In the genomic region with DNA sequence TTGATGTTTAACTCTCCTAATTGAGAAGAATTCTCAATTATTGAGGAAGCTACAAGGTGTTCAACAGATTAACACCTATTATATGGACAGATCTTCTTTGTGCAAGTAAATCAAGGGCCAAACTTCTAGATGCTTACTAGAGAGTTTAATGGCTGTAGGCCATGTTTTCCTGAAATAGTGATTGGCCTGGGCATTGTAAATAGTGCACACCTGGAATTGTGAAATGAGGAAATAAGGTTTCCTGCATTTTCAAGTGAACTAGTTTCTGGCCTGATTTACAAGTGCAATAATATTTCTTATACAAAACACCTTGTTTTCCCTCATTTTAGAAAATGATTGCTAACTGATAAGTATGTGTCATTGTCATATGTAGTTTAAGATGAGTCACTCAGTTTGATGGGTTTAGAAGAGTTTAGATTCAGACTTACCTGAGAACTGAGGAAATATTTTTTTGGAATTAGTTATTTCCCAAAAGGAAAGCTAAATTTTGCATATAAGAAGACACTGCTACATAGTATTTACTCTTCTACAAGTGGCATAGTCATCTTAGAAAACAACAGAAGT, we compare ENCODE assay signal across 26 cellular contexts. TPM values are rescaled to one million over a fixed set of nuclear protein-coding genes. Genes with fewer than 3 reads are reported as not detected.
DNase-seq lines count a peak whose midpoint lies in the region; ATAC-seq, FAIRE-seq and TF ChIP-seq lines count a peak whose summit lies in the region.
"Had no signal": no experiment of that assay in that cellular context is flagged by ENCODE, and none has a peak within 500 bp of the region (broad histone marks: within the 10 kb centered on the region; RNA-seq: fewer than 3 reads in every experiment).

No MANE protein-coding gene starts in this region.

- 0 out of 2 replicates have a peak, but pooled peaks cover 3% of the 10 kb centered on the region for H4K20me1 ChIP-seq in HepG2 (ENCODE audit: insufficient read depth, low read length)

- H3K4me3 ChIP-seq in liver (ENCODE audit: low read depth in 1 of 3, low read length in 3 of 3) (no peak overlapping the region), HepG2 (replicated peaks in 1 of 3; ENCODE audit: insufficient read depth in 1 of 3, low read depth in 2 of 3, low read length in 3 of 3) (no peak overlapping the region), RWPE2 (ENCODE audit: severe bottlenecking) (no peak overlapping the region), epithelial cell of esophagus (ENCODE audit: low read length) (no peak overlapping the region), upper lobe of left lung (no peak overlapping the region)
- H3K4me3 ChIP-seq: dorsolateral prefrontal cortex, right atrium auricular region, SJSA1, tibial nerve had no signal

- TF ChIP-seq POLR2A in HepG2 (IDR thresholded peaks at IDR 0.05; ENCODE audit: insufficient read depth in 1 of 2, low read depth in 2 of 2, low read length in 2 of 2) = no peak
- no peak for TF ChIP-seq POLR2A in upper lobe of left lung (IDR thresholded peaks at IDR 0.05)

- in situ Hi-C loops in HepG2 (cut with HindIII; ENCODE audit: extremely low pct_ligation_motif_present, low pct_unique_long_range_greater_than_20kb) = no loop called here

- ATAC-seq in HepG2 (no peak), RWPE2 (ENCODE audit: low read depth) (0 out of 3 replicates have a peak, but pooled peaks have one; percentile 40), upper lobe of left lung (ENCODE audit: low FRiP score in 2 of 2) (no peak)
- ATAC-seq: T-cell had no signal

- TF ChIP-seq RAD21 in liver (IDR thresholded peaks at IDR 0.05) = no peak
- no peak for TF ChIP-seq RAD21 in HepG2 (CRISPR knock-in tag; IDR thresholded peaks at IDR 0.05)

- POLR2A ChIA-PET in HepG2 (lab: Yijun Ruan, JAX) = no interaction called here

- H3K27ac ChIP-seq in liver (ENCODE audit: low read depth in 1 of 2, low read length in 2 of 2) = peak overlapping the region in 1 of 2 donors; percentile 64
- no peak overlapping the region for H3K27ac ChIP-seq in HepG2 (ENCODE audit: extremely low read length, insufficient read depth, low read length)
- peak overlapping the region; percentile 3 for H3K27ac ChIP-seq in RWPE2 (ENCODE audit: poor library complexity, severe bottlenecking)
- H3K27ac ChIP-seq in upper lobe of left lung = no peak overlapping the region
- H3K27ac ChIP-seq: C4-2B, dorsolateral prefrontal cortex, parathyroid adenoma, right atrium auricular region, SJSA1, tibial nerve had no signal

- peaks cover 34% of the 10 kb centered on the region for H3K79me2 ChIP-seq in HepG2 (ENCODE audit: insufficient read depth, low read length)
- H3K79me2 ChIP-seq: parathyroid adenoma had no signal

- no peak for FAIRE-seq in HepG2 (lab: Jason Lieb, UNC)
- FAIRE-seq: kidney had no signal

- CTCF ChIA-PET in HepG2 (lab: Yijun Ruan, JAX; ENCODE audit: low intra/inter-chr PET ratio, low total read pairs) = no interaction called here

- DNase-seq in HepG2 (ENCODE audit: low spot score) = no peak
- no peak for DNase-seq in RWPE2 (ENCODE audit: low spot score)
- DNase-seq in epithelial cell of esophagus (ENCODE audit: low read depth) = peak; percentile 50
- no peak for DNase-seq in upper lobe of left lung
- no peak for DNase-seq in NCI-H128 (lab: John Stamatoyannopoulos, UW; ENCODE audit: unreplicated experiment)
- DNase-seq in NCI-H82 (lab: John Stamatoyannopoulos, UW) = no peak
- DNase-seq: activated T-cell treated with anti-CD3 and anti-CD28 coated beads, Interleukin-2, amount 50 U/mL, for 24 hours; cerebellar nuclear complex; DND-41; dorsolateral prefrontal cortex; glutamatergic neuron; GOT3; IMR-90; kidney; mammary epithelial cell; NCI-H1092; NCI-H187; NCI-H526; stimulated activated CD4-positive, alpha-beta T cell treated with anti-CD3 and anti-CD28 coated beads, Interleukin-2, amount 100 ng/mL, for 24 hours; T-cell had no signal

- peaks cover 12 to 28% (median 21%) of the 10 kb centered on the region in 4 donors for H3K4me1 ChIP-seq in liver (ENCODE audit: control insufficient read depth in 4 of 4, insufficient read depth in 4 of 4, low read length in 3 of 4)
- peaks cover 28% of the 10 kb centered on the region for H3K4me1 ChIP-seq in HepG2 (ENCODE audit: insufficient read depth, low read length)
- peaks cover 3% of the 10 kb centered on the region for H3K4me1 ChIP-seq in RWPE2 (ENCODE audit: insufficient read depth, poor library complexity, severe bottlenecking)
- H3K4me1 ChIP-seq in upper lobe of left lung = peaks cover 28 to 44% (median 30%) of the 10 kb centered on the region in 4 donors

- no peaks in the 10 kb centered on the region for H3K9me3 ChIP-seq in liver (ENCODE audit: control insufficient read depth in 4 of 4, low read length in 3 of 4)
- H3K9me3 ChIP-seq in HepG2 (ENCODE audit: low read length) = no peaks in the 10 kb centered on the region
- no peaks in the 10 kb centered on the region for H3K9me3 ChIP-seq in RWPE2 (ENCODE audit: severe bottlenecking)
- H3K9me3 ChIP-seq in upper lobe of left lung = no peaks in the 10 kb centered on the region
- H3K9me3 ChIP-seq: right atrium auricular region, SJSA1, tibial nerve had no signal

- H2AFZ ChIP-seq in HepG2 (ENCODE audit: low read length) = no peak overlapping the region
- H2AFZ ChIP-seq: parathyroid adenoma had no signal

- H3K36me3 ChIP-seq in liver (ENCODE audit: control insufficient read depth in 4 of 4, insufficient read depth in 3 of 4, low read depth in 1 of 4, low read length in 3 of 4) (no peaks in the 10 kb centered on the region), HepG2 (replicated peaks in 1 of 2; ENCODE audit: control insufficient read depth in 1 of 2, insufficient read depth in 2 of 2, low read length in 2 of 2) (peaks cover 1 to 6% of the 10 kb centered on the region in 2 experiments; a peak in 2 of 5 replicates), RWPE2 (ENCODE audit: low read depth) (0 out of 2 replicates have a peak, but pooled peaks cover 4% of the 10 kb centered on the region), upper lobe of left lung (peaks cover 0 to 7% (median 0%) of the 10 kb centered on the region in 4 donors)
- H3K36me3 ChIP-seq: right atrium auricular region had no signal

- BruUV-seq in HepG2 (replicated peaks; lab: Mats Ljungman, UMichigan) = no TSS peak

- H3K27me3 ChIP-seq in liver (ENCODE audit: control insufficient read depth in 4 of 4, insufficient read depth in 4 of 4, low read length in 3 of 4) = no peaks in the 10 kb centered on the region
- no peaks in the 10 kb centered on the region for H3K27me3 ChIP-seq in HepG2 (ENCODE audit: control insufficient read depth in 1 of 2, insufficient read depth in 2 of 2, low read length in 2 of 2)
- H3K27me3 ChIP-seq in RWPE2 (ENCODE audit: insufficient read depth, poor library complexity, severe bottlenecking) = no peaks in the 10 kb centered on the region
- no peaks in the 10 kb centered on the region for H3K27me3 ChIP-seq in upper lobe of left lung
- H3K27me3 ChIP-seq: dorsolateral prefrontal cortex, right atrium auricular region, SJSA1, tibial nerve had no signal

- intact Hi-C loops in HepG2 (cut with micrococcal nuclease; ENCODE audit: unreplicated experiment) = no loop called here

- TF ChIP-seq EP300 in HepG2 (IDR thresholded peaks at IDR 0.05; ENCODE audit: low read depth in 2 of 2, low read length in 2 of 2) (no peak), HepG2 (CRISPR knock-in tag; IDR thresholded peaks at IDR 0.05; ENCODE audit: borderline replicate concordance) (no peak), upper lobe of left lung (IDR thresholded peaks at IDR 0.05) (no peak)

- H3K9ac ChIP-seq in liver (ENCODE audit: low read depth in 1 of 2, low read length in 2 of 2) (no peak overlapping the region), HepG2 (ENCODE audit: insufficient read depth, low read depth, low read length) (no peak overlapping the region)
- H3K9ac ChIP-seq: parathyroid adenoma had no signal

- H3K4me2 ChIP-seq in HepG2 (ENCODE audit: low read depth, low read length) = no peak overlapping the region

- TF ChIP-seq CTCF in liver (IDR thresholded peaks at IDR 0.05; ENCODE audit: low read depth, low read length, missing input control) (no peak), HepG2 (CRISPR knock-in tag; IDR thresholded peaks at IDR 0.05) (no peak), RWPE2 (IDR thresholded peaks at IDR 0.05; ENCODE audit: poor library complexity, severe bottlenecking) (no peak), epithelial cell of esophagus (IDR thresholded peaks at IDR 0.05; ENCODE audit: insufficient read depth, low read depth, low read length, missing control alignments) (no peak), upper lobe of left lung (IDR thresholded peaks at IDR 0.05) (no peak)

TF ChIP-seq in liver, 16 proteins besides CTCF, POLR2A, EP300 and RAD21 (continues in another document):
- TF ChIP-seq FOXA2 (IDR thresholded peaks at IDR 0.05) (peak; percentile 63), RXRA (IDR thresholded peaks at IDR 0.05) (peak in 1 of 2 donors; percentile 9), FOXA1 (IDR thresholded peaks at IDR 0.05) (no peak)

TF ChIP-seq in HepG2, 621 proteins besides CTCF, POLR2A, EP300 and RAD21 (continues in another document):
- TF ChIP-seq ZSCAN20 (CRISPR knock-in tag; IDR thresholded peaks at IDR 0.05; ENCODE audit: borderline replicate concordance) = no peak

RNA-seq across cellular contexts. Expression of gene AFF1, which starts 21.2 kb away (rescaled TPM):
- 10 to 100 TPM; 24.3 to 42.8 TPM for total RNA-seq in liver
- 10 to 100 TPM in 1 of 2 donors, 1 to 10 TPM in 1; 7.2 to 18.6 TPM for polyA plus RNA-seq in liver
- 15.9 and 19.6 TPM in 2 replicates for total RNA-seq in HepG2 (2016; rRNA removed; fragmentation: Illumina TruSeq; extraction: Trizol)
- 65.4 and 76.1 TPM in 2 replicates for total RNA-seq in HepG2 (2016; cell fraction: cytosol; rRNA removed; fragmentation: Illumina TruSeq; extraction: Trizol; ENCODE audit: low read depth)
- total RNA-seq in HepG2 (2016; cell fraction: insoluble cytoplasmic fraction; rRNA removed; fragmentation: Illumina TruSeq; extraction: Trizol) = 14.5 and 14.6 TPM in 2 replicates
- 51.6 and 53.5 TPM in 2 replicates for total RNA-seq in HepG2 (2016; cell fraction: membrane; rRNA removed; fragmentation: Illumina TruSeq; extraction: Trizol)
- 25.2 and 33.9 TPM in 2 replicates for total RNA-seq in HepG2 (2016; cell fraction: nucleus; rRNA removed; fragmentation: Illumina TruSeq; extraction: Trizol)
- polyA plus RNA-seq in HepG2 (2011; rRNA removed) = 13.8 and 15.5 TPM in 2 replicates
- polyA plus RNA-seq in HepG2 (2011; cell fraction: cytosol; rRNA removed) = 7.7 and 8.8 TPM in 2 replicates
- 33.4 and 42.0 TPM in 2 replicates for polyA plus RNA-seq in HepG2 (2011; cell fraction: nucleus; rRNA removed)
- 13.2 and 14.7 TPM in 2 replicates for polyA plus RNA-seq in HepG2 (2012)
- polyA plus RNA-seq in HepG2 (2016; cell fraction: cytosol; fragmentation: Illumina TruSeq; extraction: Trizol; ENCODE audit: low read depth) = 1.8 TPM in 2 replicates
- polyA plus RNA-seq in HepG2 (2016; cell fraction: insoluble cytoplasmic fraction; fragmentation: Illumina TruSeq; extraction: Trizol; ENCODE audit: low read depth) = 10.9 and 12.7 TPM in 2 replicates
- polyA plus RNA-seq in HepG2 (2016; cell fraction: membrane; fragmentation: Illumina TruSeq; extraction: Trizol; ENCODE audit: low read depth) = 1.7 and 2.9 TPM in 2 replicates
- polyA plus RNA-seq in HepG2 (2016; cell fraction: nucleus; fragmentation: Illumina TruSeq; extraction: Trizol; ENCODE audit: insufficient read depth, low read depth) = 16.5 and 19.7 TPM in 2 replicates
- polyA minus RNA-seq in HepG2 (2011; rRNA and poly(A)+ RNA removed; ENCODE audit: low replicate concordance) = 65.4 and 78.4 TPM in 2 replicates
- polyA minus RNA-seq in HepG2 (2011; cell fraction: cytosol; rRNA and poly(A)+ RNA removed) = 32.3 and 37.4 TPM in 2 replicates
- polyA minus RNA-seq in HepG2 (2011; cell fraction: nucleus; rRNA and poly(A)+ RNA removed) = 92.7 and 94.2 TPM in 2 replicates
- 100 to 1,000 TPM in 1 of 6 donors, 10 to 100 TPM in 5; 45.5 to 124 (median 83.9) TPM for total RNA-seq in upper lobe of left lung
